27 cellular contexts compared by ENCODE assay signal in the genomic region with DNA sequence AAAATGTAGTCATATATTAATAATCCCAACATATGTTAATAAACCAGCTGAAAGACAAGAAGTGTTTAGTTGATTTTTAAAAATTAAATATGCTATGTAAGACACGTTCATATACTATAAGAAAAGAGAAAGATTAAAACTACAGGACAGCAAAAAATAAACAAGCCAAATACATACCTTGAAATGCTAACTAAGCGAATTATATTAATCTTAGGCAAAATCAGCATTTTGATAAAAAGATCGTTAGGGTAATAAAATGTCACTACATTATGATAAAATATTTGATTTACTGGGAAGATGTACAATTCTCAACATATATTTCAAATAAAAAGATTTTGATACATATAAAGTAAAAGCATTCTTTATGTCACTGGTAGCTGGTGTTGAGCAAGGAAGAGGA.
"Had no signal": no experiment of that assay in that cellular context is flagged by ENCODE, and none has a peak within 500 bp of the region (broad histone marks: within the 10 kb centered on the region; RNA-seq: fewer than 3 reads in every experiment).

No MANE protein-coding gene starts in this region.

- FAIRE-seq: astrocyte, bronchial epithelial cell had no signal

- H3K27ac ChIP-seq: brain microvascular endothelial cell, WERI-Rb-1 had no signal

- DNase-seq: activated B cell treated with CpG ODN at 0.5 μM for 24 hours; activated CD4-positive, alpha-beta T cell treated with anti-CD3 and anti-CD28 coated beads for 48 hours; activated CD4-positive, alpha-beta T cell treated with anti-CD3 and anti-CD28 coated beads, Interleukin-2, amount 50 U/mL, for 1 hour; activated CD4-positive, alpha-beta T cell treated with anti-CD3 and anti-CD28 coated beads, Interleukin-2, amount 50 U/mL, for 48 hours; activated CD8-positive, alpha-beta memory T cell treated with anti-CD3 and anti-CD28 coated beads for 24 hours; activated CD8-positive, alpha-beta T cell treated with anti-CD3 and anti-CD28 coated beads for 36 hours; activated effector memory CD4-positive, alpha-beta T cell treated with Interleukin-2 at 50 U/mL for 16 hours; activated gamma-delta T cell treated with Interleukin-2 at 50 U/mL for 16 hours; activated naive CD4-positive, alpha-beta T cell treated with anti-CD3 and anti-CD28 coated beads, Interleukin-2, amount 50 U/mL, for 16 hours; activated naive CD4-positive, alpha-beta T cell treated with Interleukin-2 at 50 U/mL for 16 hours; activated T-cell treated with anti-CD3 and anti-CD28 coated beads, Interleukin-2, amount 50 U/mL, for 4 hours; amniotic stem cell; anterior cingulate cortex; brain microvascular endothelial cell; cortex of kidney; dermis blood vessel endothelial cell; effector CD4-positive, alpha-beta T cell; foreskin fibroblast; head of caudate nucleus; T-helper 17 cell; T1000; WERI-Rb-1 had no signal

- H3K27me3 ChIP-seq: brain microvascular endothelial cell had no signal

- H3K36me3 ChIP-seq: brain microvascular endothelial cell, WERI-Rb-1 had no signal

- ATAC-seq: activated CD4-positive, CD25-positive, alpha-beta regulatory T cell treated with anti-CD3 and anti-CD28 coated beads, Interleukin-2, amount 50 U/mL, for 24 hours; activated CD8-positive, alpha-beta T cell treated with anti-CD3 and anti-CD28 coated beads for 36 hours; activated T-cell treated with anti-CD3 and anti-CD28 coated beads, Interleukin-2, amount 50 U/mL, for 4 hours; activated T-helper 17 cell treated with anti-CD3 and anti-CD28 coated beads, Interleukin-2, amount 50 U/mL, for 72 hours; esophagus mucosa; T-helper 17 cell had no signal
